ENCODE assay signal across 9 cellular contexts in genomic region chr17:4832829-4833177, GRCh38. TPM values are rescaled to one million over a fixed set of nuclear protein-coding genes. Genes with fewer than 3 reads are reported as not detected.
DNase-seq lines count a peak whose midpoint lies in the region; ATAC-seq, FAIRE-seq and TF ChIP-seq lines count a peak whose summit lies in the region.
"Not testable (repeated sequence)": the region's sequence is repeated elsewhere in the genome, so short reads cannot be mapped to it uniquely, and the experiment has no call there.
"Had no signal": no experiment of that assay in that cellular context is flagged by ENCODE, and none has a peak within 500 bp of the region (broad histone marks: within the 10 kb centered on the region; RNA-seq: fewer than 3 reads in every experiment).

No MANE protein-coding gene starts in this region.

- H3K4me1 ChIP-seq in duodenal mucosa (ENCODE audit: control insufficient read depth in 1 of 2, insufficient read depth in 2 of 2, low read length in 2 of 2) (peaks cover 32 to 34% of the 10 kb centered on the region in 2 donors), keratinocyte (ENCODE audit: control insufficient read depth, extremely low read depth, insufficient read depth, low read length) (peaks cover 27% of the 10 kb centered on the region), vagina (peaks cover 41% of the 10 kb centered on the region)
- not testable (repeated sequence) for H3K4me1 ChIP-seq in parathyroid adenoma

- CTCF ChIA-PET in activated CD8-positive, alpha-beta memory T cell treated with anti-CD3 and anti-CD28 coated beads, Interleukin-2, amount 10 ng/mL, durations not matched to agents 7 days and 5 days (lab: Charles Lee) = interaction anchor here (1.8 kb wide), 1 partner anchor 25 kb away, joined by 4 read pairs; the partner anchor contains the start of gene PLD2

- not testable (repeated sequence) for H4K20me1 ChIP-seq in keratinocyte (ENCODE audit: control insufficient read depth, extremely low read depth, insufficient read depth, low read length)

- TF ChIP-seq POLR2A in vagina (IDR thresholded peaks at IDR 0.05) = not testable (repeated sequence)

- H3K9me3 Mint-ChIP-seq in activated CD8-positive, alpha-beta memory T cell treated with anti-CD3 and anti-CD28 coated beads, Interleukin-2, amount 10 ng/mL, durations not matched to agents 7 days and 5 days (ENCODE audit: low read depth) = not testable (repeated sequence)

- DNase-seq in activated CD8-positive, alpha-beta memory T cell treated with anti-CD3 and anti-CD28 coated beads, Interleukin-2, amount 10 ng/mL, durations not matched to agents 7 days and 5 days; keratinocyte (ENCODE audit: low read depth, low spot score); vagina (ENCODE audit: extremely low spot score in 2 of 2): not testable (repeated sequence)

- H3K79me2 ChIP-seq in keratinocyte (ENCODE audit: control insufficient read depth, insufficient read depth, low read length) = peaks cover 45% of the 10 kb centered on the region
- H3K79me2 ChIP-seq in parathyroid adenoma = peaks cover 23% of the 10 kb centered on the region

- H3K36me3 Mint-ChIP-seq in activated CD8-positive, alpha-beta memory T cell treated with anti-CD3 and anti-CD28 coated beads, Interleukin-2, amount 10 ng/mL, durations not matched to agents 7 days and 5 days = not testable (repeated sequence)

- peak overlapping the region; percentile 59 for H3K27ac ChIP-seq in KOPT-K1 (ENCODE audit: low read depth, low read length, poor library complexity, severe bottlenecking)
- not testable (repeated sequence) for H3K27ac ChIP-seq in duodenal mucosa (ENCODE audit: low read depth, low read length)
- H3K27ac ChIP-seq in keratinocyte (ENCODE audit: control insufficient read depth, insufficient read depth, low read length) = peak overlapping the region; percentile 90
- H3K27ac ChIP-seq in parathyroid adenoma = peak overlapping the region; percentile 72
- peak overlapping the region; percentile 100 for H3K27ac ChIP-seq in vagina

- not testable (repeated sequence) for H3K36me3 ChIP-seq in KOPT-K1 (ENCODE audit: insufficient read depth, low read length); duodenal mucosa (ENCODE audit: control insufficient read depth in 1 of 2, insufficient read depth in 2 of 2, low read length in 2 of 2); parathyroid adenoma (ENCODE audit: control insufficient read depth, insufficient read depth, low read length); vagina
- peaks cover 4 to 14% of the 10 kb centered on the region in 2 experiments for H3K36me3 ChIP-seq in keratinocyte (ENCODE audit: control insufficient read depth in 2 of 2, extremely low read depth in 1 of 2, insufficient read depth in 2 of 2, low read length in 2 of 2)

- H3K9ac ChIP-seq in duodenal mucosa (ENCODE audit: low read depth in 1 of 2, low read length in 2 of 2) (peak overlapping the region; percentile 74 to 91), keratinocyte (ENCODE audit: control insufficient read depth, extremely low read depth, insufficient read depth, low read length) (peak overlapping the region; percentile 86)
- not testable (repeated sequence) for H3K9ac ChIP-seq in parathyroid adenoma

- H2AFZ ChIP-seq in keratinocyte (ENCODE audit: control insufficient read depth, low read length) (peak overlapping the region; percentile 73), parathyroid adenoma (peak overlapping the region; percentile 95)

- intact Hi-C loops in vagina (cut with DNase I) = not testable (repeated sequence)

- H3K4me1 Mint-ChIP-seq in activated CD8-positive, alpha-beta memory T cell treated with anti-CD3 and anti-CD28 coated beads, Interleukin-2, amount 10 ng/mL, durations not matched to agents 7 days and 5 days = peaks cover 33% of the 10 kb centered on the region

- not testable (repeated sequence) for FAIRE-seq in keratinocyte (lab: Jason Lieb, UNC)

- TF ChIP-seq CTCF in keratinocyte (optimal IDR thresholded peaks at IDR 0.05 in 1 of 3, IDR thresholded peaks at IDR 0.05 in 1 of 3, conservative IDR thresholded peaks at IDR 0.05 in 1 of 3; ENCODE audit: extremely low read depth in 1 of 3, insufficient read depth in 2 of 3, low read length in 3 of 3); parathyroid adenoma (IDR thresholded peaks at IDR 0.05); vagina (IDR thresholded peaks at IDR 0.05): not testable (repeated sequence)

- H3K4me3 Mint-ChIP-seq in activated CD8-positive, alpha-beta memory T cell treated with anti-CD3 and anti-CD28 coated beads, Interleukin-2, amount 10 ng/mL, durations not matched to agents 7 days and 5 days = peak overlapping the region; percentile 75

- H3K27me3 ChIP-seq in duodenal mucosa (ENCODE audit: control insufficient read depth in 1 of 2, insufficient read depth in 2 of 2, low read length in 2 of 2); keratinocyte (ENCODE audit: control insufficient read depth, extremely low read depth, insufficient read depth, low read length); parathyroid adenoma (ENCODE audit: control insufficient read depth, insufficient read depth, low read length); vagina: not testable (repeated sequence)

- ATAC-seq in GM18867 (IDR thresholded peaks at IDR 0.05; ENCODE audit: unreplicated experiment) = peak; percentile 7
- peak; percentile 14 for ATAC-seq in HG02588 (IDR thresholded peaks at IDR 0.05; ENCODE audit: unreplicated experiment)
- ATAC-seq in activated CD8-positive, alpha-beta memory T cell treated with anti-CD3 and anti-CD28 coated beads, Interleukin-2, amount 10 ng/mL, durations not matched to agents 7 days and 5 days = peak; percentile 11

- not testable (repeated sequence) for H3K9me1 ChIP-seq in keratinocyte (ENCODE audit: control insufficient read depth, extremely low read depth, insufficient read depth, low read length)

- not testable (repeated sequence) for H3K27me3 Mint-ChIP-seq in activated CD8-positive, alpha-beta memory T cell treated with anti-CD3 and anti-CD28 coated beads, Interleukin-2, amount 10 ng/mL, durations not matched to agents 7 days and 5 days

- H3K4me2 ChIP-seq in keratinocyte (ENCODE audit: control insufficient read depth, extremely low read depth, insufficient read depth, low read depth, low read length) (peak overlapping the region; percentile 82), parathyroid adenoma (ENCODE audit: low read length) (peak overlapping the region; percentile 93)

- dilution Hi-C loops in keratinocyte (cut with MboI; ENCODE audit: extremely low pct_ligation_motif_present, low sequenced_read_pairs) = not testable (repeated sequence)

- H3K27ac Mint-ChIP-seq in activated CD8-positive, alpha-beta memory T cell treated with anti-CD3 and anti-CD28 coated beads, Interleukin-2, amount 10 ng/mL, durations not matched to agents 7 days and 5 days = peak overlapping the region; percentile 79

- H3K4me3 ChIP-seq in duodenal mucosa (ENCODE audit: low read depth in 1 of 2, low read length in 2 of 2) (peak overlapping the region; percentile 88 to 91), keratinocyte (ENCODE audit: control insufficient read depth in 2 of 3, extremely low read depth in 1 of 3, insufficient read depth in 2 of 3, low read depth in 1 of 3, low read length in 3 of 3) (peak overlapping the region; percentile 61 to 99 (median 71)), parathyroid adenoma (ENCODE audit: low read depth, low read length) (peak overlapping the region; percentile 64), vagina (peak overlapping the region; percentile 97 to 100)

- H3K9me3 ChIP-seq in KOPT-K1 (ENCODE audit: insufficient read depth, low read length, poor library complexity, severe bottlenecking); duodenal mucosa (ENCODE audit: control insufficient read depth in 1 of 2, low read length in 2 of 2); keratinocyte (ENCODE audit: control insufficient read depth, low read depth, low read length); parathyroid adenoma (ENCODE audit: control insufficient read depth, low read length); vagina: not testable (repeated sequence)

RNA-seq across cellular contexts. Expression of gene MINK1, which starts 0.3 kb away (rescaled TPM):
- total RNA-seq in activated CD8-positive, alpha-beta memory T cell treated with anti-CD3 and anti-CD28 coated beads, Interleukin-2, amount 10 ng/mL, durations not matched to agents 7 days and 5 days = 100 to 1,000 TPM in 1 of 2 experiments, 10 to 100 TPM in 1; 87.4 to 107 TPM
- 82.8 to 101 TPM (median 93.7 TPM) in 3 replicates for polyA plus RNA-seq in keratinocyte
- polyA plus RNA-seq in keratinocyte (2011; ENCODE audit: low read depth) = 113 TPM
- 60.9 and 66.3 TPM in 2 replicates for polyA plus RNA-seq in keratinocyte (2011; cell fraction: cytosol; rRNA removed)
- 451 and 562 TPM in 2 replicates for polyA plus RNA-seq in keratinocyte (2011; cell fraction: nucleus; rRNA removed)
- polyA plus RNA-seq in keratinocyte (2012; ENCODE audit: low replicate concordance) = 92.2 and 154 TPM in 2 replicates
- polyA minus RNA-seq in keratinocyte = 137 to 232 TPM (median 209 TPM) in 3 replicates
- polyA minus RNA-seq in keratinocyte (2011; cell fraction: cytosol; rRNA and poly(A)+ RNA removed) = 63.5 TPM
- polyA minus RNA-seq in keratinocyte (2011; cell fraction: nucleus; rRNA and poly(A)+ RNA removed) = 113 and 158 TPM in 2 replicates
- 120 TPM for total RNA-seq in vagina

RNA-seq across cellular contexts. Expression of gene PLD2, which starts 25.9 kb away (rescaled TPM):
- total RNA-seq in activated CD8-positive, alpha-beta memory T cell treated with anti-CD3 and anti-CD28 coated beads, Interleukin-2, amount 10 ng/mL, durations not matched to agents 7 days and 5 days = 10 to 100 TPM; 11.7 to 14.5 TPM
- 27.9 to 48.6 TPM (median 33.3 TPM) in 3 replicates for polyA plus RNA-seq in keratinocyte
- 95.5 TPM for polyA plus RNA-seq in keratinocyte (2011; ENCODE audit: low read depth)
- 14.8 and 22.0 TPM in 2 replicates for polyA plus RNA-seq in keratinocyte (2011; cell fraction: cytosol; rRNA removed)
- polyA plus RNA-seq in keratinocyte (2011; cell fraction: nucleus; rRNA removed) = 88.1 and 92.1 TPM in 2 replicates
- 25.4 and 50.3 TPM in 2 replicates for polyA plus RNA-seq in keratinocyte (2012; ENCODE audit: low replicate concordance)
- 46.1 to 62.1 TPM (median 51.1 TPM) in 3 replicates for polyA minus RNA-seq in keratinocyte
- 33.8 TPM for polyA minus RNA-seq in keratinocyte (2011; cell fraction: cytosol; rRNA and poly(A)+ RNA removed)
- 40.4 and 48.3 TPM in 2 replicates for polyA minus RNA-seq in keratinocyte (2011; cell fraction: nucleus; rRNA and poly(A)+ RNA removed)
- 63.6 TPM for total RNA-seq in vagina

RNA-seq across cellular contexts. Expression of gene PSMB6, which starts 36.8 kb away (rescaled TPM):
- total RNA-seq in activated CD8-positive, alpha-beta memory T cell treated with anti-CD3 and anti-CD28 coated beads, Interleukin-2, amount 10 ng/mL, durations not matched to agents 7 days and 5 days = 100 to 1,000 TPM; 119 to 157 TPM
- polyA plus RNA-seq in keratinocyte = 191 to 245 TPM (median 225 TPM) in 3 replicates
- 34.8 TPM for polyA plus RNA-seq in keratinocyte (2011; ENCODE audit: low read depth)
- polyA plus RNA-seq in keratinocyte (2011; cell fraction: cytosol; rRNA removed) = 178 and 187 TPM in 2 replicates
- polyA plus RNA-seq in keratinocyte (2011; cell fraction: nucleus; rRNA removed) = 103 and 115 TPM in 2 replicates
- polyA plus RNA-seq in keratinocyte (2012; ENCODE audit: low replicate concordance) = 157 and 212 TPM in 2 replicates
- 186 to 219 TPM (median 217 TPM) in 3 replicates for polyA minus RNA-seq in keratinocyte
- polyA minus RNA-seq in keratinocyte (2011; cell fraction: cytosol; rRNA and poly(A)+ RNA removed) = 127 TPM
- polyA minus RNA-seq in keratinocyte (2011; cell fraction: nucleus; rRNA and poly(A)+ RNA removed) = 24.3 and 32.3 TPM in 2 replicates
- total RNA-seq in vagina = 110 TPM

RNA-seq across cellular contexts. Expression of gene GLTPD2, which starts 44.0 kb away (rescaled TPM):
- not detected for total RNA-seq in activated CD8-positive, alpha-beta memory T cell treated with anti-CD3 and anti-CD28 coated beads, Interleukin-2, amount 10 ng/mL, durations not matched to agents 7 days and 5 days
- polyA plus RNA-seq in keratinocyte = not detected in 3 replicates
- polyA plus RNA-seq in keratinocyte (2011; ENCODE audit: low read depth) = not detected
- not detected in 2 replicates for polyA plus RNA-seq in keratinocyte (2011; cell fraction: cytosol; rRNA removed)
- polyA plus RNA-seq in keratinocyte (2011; cell fraction: nucleus; rRNA removed) = not detected in 2 replicates
- polyA plus RNA-seq in keratinocyte (2012; ENCODE audit: low replicate concordance) = 0.18 and 0.28 TPM in 2 replicates
- polyA minus RNA-seq in keratinocyte = not detected in 3 replicates
- polyA minus RNA-seq in keratinocyte (2011; cell fraction: cytosol; rRNA and poly(A)+ RNA removed) = not detected
- not detected in 2 replicates for polyA minus RNA-seq in keratinocyte (2011; cell fraction: nucleus; rRNA and poly(A)+ RNA removed)
- not detected for total RNA-seq in vagina
- total RNA-seq: SK-MEL-5 had no signal
